In genomic region chr10:119769886-119770285, GRCh38 we compare ENCODE assay signal across 1 cellular context.
A peak's percentile ranks its signal among the peaks of the same experiment; 100 is the strongest.
TF ChIP-seq lines count a peak whose summit lies in the region.

No MANE protein-coding gene starts in this region.

TF ChIP-seq in endothelial cell of umbilical vein, 7 proteins besides CTCF, POLR2A, EP300 and RAD21 (continued from another document):
- TF ChIP-seq JUN (IDR thresholded peaks at IDR 0.05; ENCODE audit: borderline replicate concordance, insufficient read depth, insufficient read length, low read depth): peak; percentile 88
- no peak for TF ChIP-seq MYC (IDR thresholded peaks at IDR 0.05; ENCODE audit: low read depth, low read length)
- peak; percentile 89 for TF ChIP-seq FOS (IDR thresholded peaks at IDR 0.05; ENCODE audit: borderline replicate concordance, insufficient read depth, low read length)
TF ChIP-seq in endothelial cell of umbilical vein: peak in this region for 4.
